In genomic region chr7:44216521-44217030, GRCh38 we compare ENCODE assay signal across 23 cellular contexts. TPM values are rescaled to one million over a fixed set of nuclear protein-coding genes. Genes with fewer than 3 reads are reported as not detected.
A peak's percentile ranks its signal among the peaks of the same experiment; 100 is the strongest.
DNase-seq lines count a peak whose midpoint lies in the region; ATAC-seq and TF ChIP-seq lines count a peak whose summit lies in the region.
"Had no signal": no experiment of that assay in that cellular context is flagged by ENCODE, and none has a peak within 500 bp of the region (broad histone marks: within the 10 kb centered on the region; RNA-seq: fewer than 3 reads in every experiment).

No MANE protein-coding gene starts in this region.

- peak overlapping the region; percentile 88 for H3K27ac Mint-ChIP-seq in nephron progenitor cell
- no peak overlapping the region for H3K27ac Mint-ChIP-seq in CD4-positive, alpha-beta T cell
- H3K27ac Mint-ChIP-seq: mesothelial cell of epicardium; stimulated activated memory B cell treated with anti-CD40 and anti-IgM and Interleukin-4, amounts not matched to agents 10 μg/mL and 1 μg/mL and 100 μg/mL, for 72 hours had no signal

- CTCF ChIA-PET in CD4-positive, alpha-beta T cell (lab: Charles Lee): no interaction called here

- H3K4me1 Mint-ChIP-seq in nephron progenitor cell: peaks cover 54% of the 10 kb centered on the region
- H3K4me1 Mint-ChIP-seq in CD4-positive, alpha-beta T cell (ENCODE audit: low read depth): no peaks in the 10 kb centered on the region

- peaks cover 26% of the 10 kb centered on the region for H3K36me3 ChIP-seq in left ventricle myocardium inferior

- peaks cover 7% of the 10 kb centered on the region for H3K36me3 Mint-ChIP-seq in nephron progenitor cell (ENCODE audit: low read depth)
- H3K36me3 Mint-ChIP-seq in CD4-positive, alpha-beta T cell (ENCODE audit: low read depth): peaks cover 22% of the 10 kb centered on the region
- H3K36me3 Mint-ChIP-seq: mesothelial cell of epicardium had no signal

- DNase-seq in left ventricle myocardium inferior: peak; percentile 10
- DNase-seq in Right ventricle myocardium inferior (ENCODE audit: missing footprints): no peak
- peak; percentile 48 for DNase-seq in ecto neural progenitor cell (ENCODE audit: low spot score)
- DNase-seq in nephron progenitor cell: no peak
- DNase-seq in NCI-H345 treated with DMSO at 0.1 percent for 48 hours (lab: John Stamatoyannopoulos, UW; ENCODE audit: unreplicated experiment): no peak
- DNase-seq in CD4-positive, alpha-beta T cell: no peak
- no peak for DNase-seq in NCI-H345 (lab: John Stamatoyannopoulos, UW)
- DNase-seq: activated CD4-positive, alpha-beta T cell treated with anti-CD3 and anti-CD28 coated beads, Interleukin-2, amount 50 U/mL, for 4 hours; activated CD8-positive, alpha-beta memory T cell treated with anti-CD3 and anti-CD28 coated beads, Interleukin-2, amount 50 U/mL, for 48 hours; activated gamma-delta T cell; effector CD8-positive, alpha-beta T cell; IMR-90; T-helper 2 cell; testis had no signal

- H3K9me3 Mint-ChIP-seq in nephron progenitor cell: no peaks in the 10 kb centered on the region
- H3K9me3 Mint-ChIP-seq in CD4-positive, alpha-beta T cell: no peaks in the 10 kb centered on the region
- H3K9me3 Mint-ChIP-seq: mesothelial cell of epicardium; stimulated activated memory B cell treated with anti-CD40 and anti-IgM and Interleukin-4, amounts not matched to agents 10 μg/mL and 1 μg/mL and 100 μg/mL, for 72 hours had no signal

- POLR2A ChIA-PET in CD4-positive, alpha-beta T cell (lab: Charles Lee): no interaction called here

- no peak overlapping the region for H3K27ac ChIP-seq in left ventricle myocardium inferior (replicated peaks)
- no peak overlapping the region for H3K27ac ChIP-seq in CD4-positive, alpha-beta T cell (ENCODE audit: low read depth, low read length)
- H3K27ac ChIP-seq: A549, BLaER1, cardiac muscle cell, esophagus muscularis mucosa, HL-60, testis had no signal

- ATAC-seq in Right ventricle myocardium inferior: no peak
- no peak for ATAC-seq in HG03354 (IDR thresholded peaks at IDR 0.05; ENCODE audit: poor library complexity, severe bottlenecking, unreplicated experiment)
- ATAC-seq in CD4-positive, alpha-beta T cell (ENCODE audit: poor library complexity): no peak
- ATAC-seq: stimulated activated memory B cell treated with anti-CD40 and anti-IgM and Interleukin-4, amounts not matched to agents 10 μg/mL and 1 μg/mL and 100 μg/mL, for 72 hours had no signal

- no peak overlapping the region for H3K4me3 ChIP-seq in left ventricle myocardium inferior
- H3K4me3 ChIP-seq: A549, BLaER1, cardiac muscle cell, esophagus muscularis mucosa, testis had no signal

- intact Hi-C loops in left ventricle myocardium inferior (cut with micrococcal nuclease) (no loop called here), Right ventricle myocardium inferior (cut with DNase I) (no loop called here)
- intact Hi-C loops in CD4-positive, alpha-beta T cell (cut with DNase I, micrococcal nuclease): no loop called here

- peaks cover 5% of the 10 kb centered on the region for H3K27me3 ChIP-seq in left ventricle myocardium inferior (ENCODE audit: low read depth)
- H3K27me3 ChIP-seq in CD4-positive, alpha-beta T cell (ENCODE audit: control insufficient read depth, insufficient read depth, low read length): no peaks in the 10 kb centered on the region
- H3K27me3 ChIP-seq: BLaER1, cardiac muscle cell, testis had no signal

- H3K4me1 ChIP-seq in left ventricle myocardium inferior: no peaks in the 10 kb centered on the region
- H3K4me1 ChIP-seq: A549, BLaER1, esophagus muscularis mucosa, testis had no signal

- no peak for TF ChIP-seq CTCF in left ventricle myocardium inferior (IDR thresholded peaks at IDR 0.05; ENCODE audit: borderline replicate concordance)
- no peak for TF ChIP-seq CTCF in nephron progenitor cell (IDR thresholded peaks at IDR 0.05)
- TF ChIP-seq CTCF in CD4-positive, alpha-beta T cell (IDR thresholded peaks at IDR 0.05): no peak

- H3K27me3 Mint-ChIP-seq in nephron progenitor cell (ENCODE audit: low read depth, poor library complexity): no peaks in the 10 kb centered on the region
- no peaks in the 10 kb centered on the region for H3K27me3 Mint-ChIP-seq in CD4-positive, alpha-beta T cell
- H3K27me3 Mint-ChIP-seq: stimulated activated memory B cell treated with anti-CD40 and anti-IgM and Interleukin-4, amounts not matched to agents 10 μg/mL and 1 μg/mL and 100 μg/mL, for 72 hours had no signal

- H3K4me3 Mint-ChIP-seq in nephron progenitor cell: no peak overlapping the region
- no peak overlapping the region for H3K4me3 Mint-ChIP-seq in CD4-positive, alpha-beta T cell
- H3K4me3 Mint-ChIP-seq: mesothelial cell of epicardium; stimulated activated memory B cell treated with anti-CD40 and anti-IgM and Interleukin-4, amounts not matched to agents 10 μg/mL and 1 μg/mL and 100 μg/mL, for 72 hours had no signal

- no peaks in the 10 kb centered on the region for H3K9me3 ChIP-seq in left ventricle myocardium inferior (replicated peaks)
- H3K9me3 ChIP-seq in CD4-positive, alpha-beta T cell (ENCODE audit: control insufficient read depth, low read length): no peaks in the 10 kb centered on the region
- H3K9me3 ChIP-seq: A549, BLaER1, testis had no signal

RNA-seq across cellular contexts. Expression of gene YKT6, which starts 15.8 kb away (rescaled TPM):
- total RNA-seq in left ventricle myocardium inferior (53.3 TPM), Right ventricle myocardium inferior (58.0 TPM)
- 10 to 100 TPM; 85.0 to 86.4 TPM for total RNA-seq in CD4-positive, alpha-beta T cell

RNA-seq across cellular contexts. Expression of gene GCK, which starts 27.3 kb away (rescaled TPM):
- total RNA-seq in left ventricle myocardium inferior (0.49 TPM), Right ventricle myocardium inferior (1.8 TPM)
- total RNA-seq in CD4-positive, alpha-beta T cell: under 1 TPM; 0.47 to 0.71 TPM
- total RNA-seq: SK-MEL-5 had no signal

Comparison
In these comparisons a context has a peak if more than half of its experiments do, and no peak if none do; other contexts are left out.
1. DNase-seq: peak in left ventricle myocardium inferior (single experiment) and ecto neural progenitor cell (single experiment); none in Right ventricle myocardium inferior (single experiment), nephron progenitor cell (single experiment), NCI-H345 treated with DMSO at 0.1 percent for 48 hours (single experiment), CD4-positive, alpha-beta T cell (0 of 10) and NCI-H345 (single experiment).